ENCODE assay signal across 26 cellular contexts in the genomic region with DNA sequence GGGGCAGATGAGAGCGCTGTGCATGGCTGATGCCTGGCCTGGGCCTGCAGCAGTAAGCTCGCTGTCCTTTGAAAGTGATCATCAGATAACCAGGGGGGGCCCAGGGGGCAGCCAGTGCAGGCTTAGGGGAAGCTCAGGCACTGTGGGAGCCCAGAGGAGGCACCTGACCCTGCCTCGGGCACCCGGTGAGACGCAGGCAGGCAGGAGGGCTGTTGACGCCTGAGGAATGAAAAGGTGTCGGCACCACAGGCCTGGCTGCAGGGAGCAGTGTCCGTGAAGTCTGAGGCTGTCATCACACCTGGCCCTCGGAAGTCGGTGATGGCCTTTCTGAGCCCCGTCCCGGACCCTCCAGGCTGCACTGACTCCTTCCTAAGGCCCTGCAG.
DNase-seq lines count a peak whose midpoint lies in the region; ATAC-seq and TF ChIP-seq lines count a peak whose summit lies in the region.
"Had no signal": no experiment of that assay in that cellular context is flagged by ENCODE, and none has a peak within 500 bp of the region (broad histone marks: within the 10 kb centered on the region; RNA-seq: fewer than 3 reads in every experiment).

No MANE protein-coding gene starts in this region.

- no peak overlapping the region for H4K12ac ChIP-seq in trophoblast cell (ENCODE audit: low read depth, low read length)

- peaks cover 10% of the 10 kb centered on the region for H3K36me3 ChIP-seq in right atrium auricular region
- peaks cover 5 to 11% of the 10 kb centered on the region in 2 experiments for H3K36me3 ChIP-seq in trophoblast cell (ENCODE audit: control insufficient read depth in 1 of 2, insufficient read depth in 2 of 2, low read length in 2 of 2)
- H3K36me3 ChIP-seq in urinary bladder (ENCODE audit: insufficient read depth): no peaks in the 10 kb centered on the region
- H3K36me3 ChIP-seq: prostate gland had no signal

- peak overlapping the region; percentile 96 for H3K27ac Mint-ChIP-seq in dendritic cell treated with granulocyte-macrophage colony-stimulating factor and Interleukin-4, amounts not matched to agents 40 ng/mL and 50 ng/mL, for 4 days
- H3K27ac Mint-ChIP-seq: activated CD4-positive, alpha-beta T cell treated with anti-CD3 and anti-CD28 coated beads, Interleukin-2, amount 10 ng/mL, durations not matched to agents 7 days and 5 days; activated naive CD8-positive, alpha-beta T cell treated with anti-CD3 and anti-CD28 coated beads for 36 hours; activated T-cell treated with anti-CD3 and anti-CD28 coated beads, Interleukin-2, amount 50 U/mL, for 24 hours; B cell; stimulated activated naive B cell treated with anti-CD40 and anti-IgM and Interleukin-4, amounts not matched to agents 10 μg/mL and 1 μg/mL and 100 μg/mL, for 72 hours had no signal

- no peak overlapping the region for H3K23ac ChIP-seq in trophoblast cell (ENCODE audit: low read length)

- H4K91ac ChIP-seq in trophoblast cell (ENCODE audit: low read depth, low read length): no peak overlapping the region

- no peak overlapping the region for H3K18ac ChIP-seq in trophoblast cell (ENCODE audit: low read length)

- no peaks in the 10 kb centered on the region for H3K9me3 ChIP-seq in right atrium auricular region
- peaks cover 2% of the 10 kb centered on the region for H3K9me3 ChIP-seq in trophoblast cell (ENCODE audit: insufficient read depth, low read depth, low read length)
- H3K9me3 ChIP-seq: left lung, prostate gland had no signal

- intact Hi-C loops in left ventricle myocardium superior (cut with micrococcal nuclease): no loop called here
- intact Hi-C loops in dendritic cell treated with granulocyte-macrophage colony-stimulating factor and Interleukin-4, amounts not matched to agents 40 ng/mL and 50 ng/mL, for 4 days (cut with micrococcal nuclease): no loop called here

- WGBS in trophoblast cell (ENCODE audit: extremely low coverage, insufficient coverage, insufficient read length): no CpG with 5 or more reads among the region's 12 CpGs
- 86% methylated on average over 12 of the region's 12 CpGs for WGBS in urinary bladder

- no peak overlapping the region for H2BK5ac ChIP-seq in trophoblast cell (ENCODE audit: low read depth, low read length, poor library complexity)

- no peak overlapping the region for H2BK120ac ChIP-seq in trophoblast cell (ENCODE audit: insufficient read depth, low read length, poor library complexity)

- H2AK5ac ChIP-seq in trophoblast cell (ENCODE audit: low read length): no peak overlapping the region

- no peak for TF ChIP-seq POLR2A in erythroblast (IDR thresholded peaks at IDR 0.05; ENCODE audit: low read length)

- no peak overlapping the region for H3K4me3 ChIP-seq in right atrium auricular region
- no peak overlapping the region for H3K4me3 ChIP-seq in trophoblast cell (ENCODE audit: low read depth, low read length)
- H3K4me3 ChIP-seq in urinary bladder (ENCODE audit: low read depth, low read length): no peak overlapping the region
- H3K4me3 ChIP-seq: left lung, prostate gland had no signal

- no peak overlapping the region for H3K9ac ChIP-seq in trophoblast cell (ENCODE audit: low read length)

- H3K4me1 ChIP-seq in right atrium auricular region: peaks cover 5 to 100% of the 10 kb centered on the region in 2 donors
- H3K4me1 ChIP-seq in trophoblast cell (ENCODE audit: control insufficient read depth in 1 of 2, insufficient read depth in 2 of 2, low read length in 2 of 2): peaks cover 49 to 54% of the 10 kb centered on the region in 2 experiments
- H3K4me1 ChIP-seq in urinary bladder (ENCODE audit: insufficient read depth): peaks cover 6% of the 10 kb centered on the region

- H3K14ac ChIP-seq in trophoblast cell (ENCODE audit: low read length): no peak overlapping the region

- no peak overlapping the region for H3K4ac ChIP-seq in trophoblast cell (ENCODE audit: low read depth, low read length)

- peaks cover 86% of the 10 kb centered on the region for H3K4me1 Mint-ChIP-seq in dendritic cell treated with granulocyte-macrophage colony-stimulating factor and Interleukin-4, amounts not matched to agents 40 ng/mL and 50 ng/mL, for 4 days (ENCODE audit: low read depth)

- no peak for DNase-seq in right atrium auricular region (ENCODE audit: low spot score)
- DNase-seq in left ventricle myocardium superior: no peak
- peak; percentile 79 to 82 for DNase-seq in trophoblast cell
- DNase-seq in HUDEP-2 (lab: John Stamatoyannopoulos, UW; ENCODE audit: unreplicated experiment in 76 of 76): no peak
- DNase-seq in erythroblast (lab: John Stamatoyannopoulos, UW): no peak
- DNase-seq in amygdala (lab: John Stamatoyannopoulos, UW): no peak
- DNase-seq: activated CD4-positive, alpha-beta T cell treated with anti-CD3 and anti-CD28 coated beads, Interleukin-2, amount 10 ng/mL, durations not matched to agents 7 days and 5 days; activated effector memory CD4-positive, alpha-beta T cell treated with anti-CD3 and anti-CD28 coated beads, Interleukin-2, amount 50 U/mL, for 16 hours; activated naive CD8-positive, alpha-beta T cell treated with anti-CD3 and anti-CD28 coated beads for 36 hours; activated T-cell treated with anti-CD3 and anti-CD28 coated beads, Interleukin-2, amount 50 U/mL, for 24 hours; aorta; COR-L47; effector memory CD4-positive, alpha-beta T cell; Kasumi-1; NCI-H1417 treated with DMSO at 0.1 percent for 48 hours; NCI-H748 treated with DMSO at 0.1 percent for 48 hours; stimulated activated naive B cell treated with anti-CD40 and anti-IgM and Interleukin-4, amounts not matched to agents 10 μg/mL and 1 μg/mL and 100 μg/mL, for 72 hours; T1000 had no signal

- no peak overlapping the region for H3K4me2 ChIP-seq in trophoblast cell (ENCODE audit: low read length)

- H3K27me3 ChIP-seq in right atrium auricular region: no peaks in the 10 kb centered on the region
- no peaks in the 10 kb centered on the region for H3K27me3 ChIP-seq in trophoblast cell (ENCODE audit: insufficient read depth, low read length)
- H3K27me3 ChIP-seq: left lung had no signal

- peaks cover 100% of the 10 kb centered on the region for H3K36me3 Mint-ChIP-seq in dendritic cell treated with granulocyte-macrophage colony-stimulating factor and Interleukin-4, amounts not matched to agents 40 ng/mL and 50 ng/mL, for 4 days (ENCODE audit: low read depth)
- H3K36me3 Mint-ChIP-seq: activated naive CD8-positive, alpha-beta T cell treated with anti-CD3 and anti-CD28 coated beads for 36 hours; stimulated activated naive B cell treated with anti-CD40 and anti-IgM and Interleukin-4, amounts not matched to agents 10 μg/mL and 1 μg/mL and 100 μg/mL, for 72 hours had no signal

- H3K9me3 Mint-ChIP-seq in dendritic cell treated with granulocyte-macrophage colony-stimulating factor and Interleukin-4, amounts not matched to agents 40 ng/mL and 50 ng/mL, for 4 days: no peaks in the 10 kb centered on the region
- H3K9me3 Mint-ChIP-seq: activated CD4-positive, alpha-beta T cell treated with anti-CD3 and anti-CD28 coated beads, Interleukin-2, amount 10 ng/mL, durations not matched to agents 7 days and 5 days; activated naive CD8-positive, alpha-beta T cell treated with anti-CD3 and anti-CD28 coated beads for 36 hours; activated T-cell treated with anti-CD3 and anti-CD28 coated beads, Interleukin-2, amount 50 U/mL, for 24 hours; stimulated activated naive B cell treated with anti-CD40 and anti-IgM and Interleukin-4, amounts not matched to agents 10 μg/mL and 1 μg/mL and 100 μg/mL, for 72 hours had no signal

- TF ChIP-seq CTCF in right atrium auricular region (IDR thresholded peaks at IDR 0.05): no peak

- H3K27ac ChIP-seq in right atrium auricular region (peak overlapping the region; percentile 19 to 87), trophoblast cell (ENCODE audit: low read depth, low read length) (peak overlapping the region; percentile 43), urinary bladder (ENCODE audit: low read depth) (peak overlapping the region; percentile 38)
- H3K27ac ChIP-seq: coronary artery, epithelial cell of prostate had no signal

- ATAC-seq in left ventricle myocardium superior: no peak
- ATAC-seq: HCT116; stimulated activated naive B cell treated with anti-CD40 and anti-IgM and Interleukin-4, amounts not matched to agents 10 μg/mL and 1 μg/mL and 100 μg/mL, for 72 hours had no signal

- H3K4me3 Mint-ChIP-seq in dendritic cell treated with granulocyte-macrophage colony-stimulating factor and Interleukin-4, amounts not matched to agents 40 ng/mL and 50 ng/mL, for 4 days: no peak overlapping the region
- H3K4me3 Mint-ChIP-seq: activated CD4-positive, alpha-beta T cell treated with anti-CD3 and anti-CD28 coated beads, Interleukin-2, amount 10 ng/mL, durations not matched to agents 7 days and 5 days; activated naive CD8-positive, alpha-beta T cell treated with anti-CD3 and anti-CD28 coated beads for 36 hours; activated T-cell treated with anti-CD3 and anti-CD28 coated beads, Interleukin-2, amount 50 U/mL, for 24 hours; B cell; stimulated activated naive B cell treated with anti-CD40 and anti-IgM and Interleukin-4, amounts not matched to agents 10 μg/mL and 1 μg/mL and 100 μg/mL, for 72 hours had no signal

- H4K8ac ChIP-seq in trophoblast cell (ENCODE audit: low read depth, low read length): no peak overlapping the region

- no peak overlapping the region for H2AFZ ChIP-seq in trophoblast cell (ENCODE audit: insufficient read depth, low read length, poor library complexity)

- peaks cover 36% of the 10 kb centered on the region for H3K79me1 ChIP-seq in trophoblast cell (ENCODE audit: low read length)

- H2BK12ac ChIP-seq in trophoblast cell (ENCODE audit: low read length): no peak overlapping the region

- H3K79me2 ChIP-seq in trophoblast cell (ENCODE audit: control insufficient read depth, insufficient read depth, low read length, poor library complexity): peaks cover 9% of the 10 kb centered on the region

- H3K27me3 Mint-ChIP-seq in dendritic cell treated with granulocyte-macrophage colony-stimulating factor and Interleukin-4, amounts not matched to agents 40 ng/mL and 50 ng/mL, for 4 days: no peaks in the 10 kb centered on the region
- H3K27me3 Mint-ChIP-seq: activated CD4-positive, alpha-beta T cell treated with anti-CD3 and anti-CD28 coated beads, Interleukin-2, amount 10 ng/mL, durations not matched to agents 7 days and 5 days; B cell had no signal

Comparison
In these comparisons a context has a peak if more than half of its experiments do, and no peak if none do; other contexts are left out.
1. DNase-seq: peak in trophoblast cell (2 of 2); none in right atrium auricular region (single experiment), left ventricle myocardium superior (single experiment), HUDEP-2 (0 of 76), erythroblast (0 of 2) and amygdala (0 of 56).
2. Peak in every context shown above with its lines, with median percentiles within 50 percentile points of each other: H3K27ac ChIP-seq.